Comparison of ENCODE assay signal across 28 cellular contexts in the genomic region with DNA sequence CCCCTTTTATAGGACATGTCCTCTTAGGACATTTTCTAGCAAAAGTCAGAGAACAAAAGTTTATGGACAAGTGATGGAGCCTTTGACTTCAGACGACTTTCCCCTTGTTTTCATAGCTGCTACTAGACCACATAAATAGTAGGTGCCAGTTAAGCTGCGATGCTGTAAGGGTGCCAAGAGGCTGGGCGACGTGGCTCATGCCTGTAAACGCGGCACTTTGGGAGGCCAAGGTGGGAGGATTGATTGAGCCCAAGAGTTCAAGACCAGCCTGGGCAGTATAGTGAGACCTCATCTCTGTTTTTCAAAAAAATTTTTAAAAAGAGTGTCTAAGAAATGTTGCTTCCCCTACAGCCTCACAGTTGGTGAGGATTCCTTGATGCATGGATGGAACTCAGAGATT.
"Had no signal": no experiment of that assay in that cellular context is flagged by ENCODE, and none has a peak within 500 bp of the region (broad histone marks: within the 10 kb centered on the region; RNA-seq: fewer than 3 reads in every experiment).

No MANE protein-coding gene starts in this region.

- H3K27me3 ChIP-seq: colonic mucosa, dorsolateral prefrontal cortex, esophagus muscularis mucosa, foreskin keratinocyte, gastrocnemius medialis, gastroesophageal sphincter, heart left ventricle, heart right ventricle had no signal

- DNase-seq: colonic mucosa; cortex of kidney; dermis blood vessel endothelial cell; dorsolateral prefrontal cortex; effector CD4-positive, alpha-beta T cell; effector CD8-positive, alpha-beta T cell; effector memory CD4-positive, alpha-beta T cell; effector memory CD8-positive, alpha-beta T cell; endodermal cell; erythroblast; esophagus squamous epithelium; foreskin fibroblast; foreskin keratinocyte; foreskin melanocyte; gastrocnemius medialis; glutamatergic neuron; head of caudate nucleus; heart left ventricle; heart right ventricle had no signal

- H3K27ac ChIP-seq: colonic mucosa, coronary artery, dorsolateral prefrontal cortex, epithelial cell of prostate, esophagus muscularis mucosa, esophagus squamous epithelium, foreskin keratinocyte, gastrocnemius medialis, gastroesophageal sphincter, heart left ventricle, heart right ventricle had no signal

- FAIRE-seq: colon, endometrium, endothelial cell of umbilical vein, frontal cortex had no signal

- H3K4me3 ChIP-seq: colonic mucosa, coronary artery, dorsolateral prefrontal cortex, esophagus muscularis mucosa, esophagus squamous epithelium, gastrocnemius medialis, gastroesophageal sphincter, heart left ventricle, heart right ventricle had no signal

- H3K36me3 ChIP-seq: colonic mucosa, esophagus muscularis mucosa, esophagus squamous epithelium, gastrocnemius medialis, gastroesophageal sphincter, heart left ventricle, heart right ventricle had no signal

- H3K9me3 ChIP-seq: colonic mucosa, esophagus muscularis mucosa, esophagus squamous epithelium, gastrocnemius medialis, gastroesophageal sphincter, heart left ventricle, heart right ventricle had no signal

- ATAC-seq: effector memory CD8-positive, alpha-beta T cell; esophagus mucosa; foreskin keratinocyte; gastrocnemius medialis; gastroesophageal sphincter; heart left ventricle; heart right ventricle had no signal

- H3K4me1 ChIP-seq: colonic mucosa, esophagus muscularis mucosa, esophagus squamous epithelium, foreskin keratinocyte, gastrocnemius medialis, gastroesophageal sphincter, heart left ventricle, heart right ventricle had no signal
